ENCODE assay signal across 1 cellular context in the genomic region with DNA sequence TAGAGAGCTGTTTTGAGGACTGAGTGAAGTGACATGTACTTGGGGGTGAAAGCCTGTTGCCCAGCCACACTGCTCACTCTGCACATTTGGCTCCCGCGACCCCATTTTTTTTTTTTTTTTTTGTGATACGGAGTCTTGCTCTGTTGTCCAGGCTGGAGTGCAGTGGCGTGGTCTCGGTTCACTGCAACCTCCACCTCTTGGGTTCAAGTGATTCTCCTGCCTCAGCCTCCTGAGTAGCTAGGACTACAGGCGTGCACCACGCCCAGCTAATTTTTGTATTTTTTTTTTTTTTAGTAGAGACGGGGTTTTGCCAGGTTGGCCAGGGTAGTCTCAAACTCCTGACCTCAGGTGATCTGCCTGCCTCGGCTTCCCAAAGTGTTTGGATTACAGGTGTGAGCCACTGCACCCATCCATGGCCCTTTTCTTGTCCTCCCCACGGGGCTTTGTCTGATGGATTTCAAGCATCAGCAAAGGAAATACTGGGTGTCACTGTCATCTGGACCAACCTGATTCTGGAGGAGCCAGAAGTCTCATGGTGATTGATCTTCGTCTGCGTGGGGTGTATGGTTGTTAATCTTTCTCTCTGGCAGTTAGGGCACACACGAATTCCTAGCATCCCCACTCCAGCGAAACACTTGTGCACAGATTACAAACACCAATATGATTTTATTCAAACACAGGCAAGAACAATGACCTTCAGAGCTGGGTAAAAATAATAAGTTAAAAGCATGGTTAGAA.
A peak's percentile ranks its signal among the peaks of the same experiment; 100 is the strongest.
TF ChIP-seq lines count a peak whose summit lies in the region.

No MANE protein-coding gene starts in this region.

TF ChIP-seq in GM12878, 131 proteins besides CTCF, POLR2A, EP300 and RAD21:
- TF ChIP-seq KAT2A (conservative IDR thresholded peaks at IDR 0.05; ENCODE audit: control insufficient read depth, low read depth, low read length), result no peak
- no peak for TF ChIP-seq MYB (IDR thresholded peaks at IDR 0.05; ENCODE audit: borderline replicate concordance, low read depth, low read length)
- TF ChIP-seq ZNF274 (IDR thresholded peaks at IDR 0.05; ENCODE audit: insufficient read depth, insufficient read length), result no peak
- TF ChIP-seq, protein P1, sequence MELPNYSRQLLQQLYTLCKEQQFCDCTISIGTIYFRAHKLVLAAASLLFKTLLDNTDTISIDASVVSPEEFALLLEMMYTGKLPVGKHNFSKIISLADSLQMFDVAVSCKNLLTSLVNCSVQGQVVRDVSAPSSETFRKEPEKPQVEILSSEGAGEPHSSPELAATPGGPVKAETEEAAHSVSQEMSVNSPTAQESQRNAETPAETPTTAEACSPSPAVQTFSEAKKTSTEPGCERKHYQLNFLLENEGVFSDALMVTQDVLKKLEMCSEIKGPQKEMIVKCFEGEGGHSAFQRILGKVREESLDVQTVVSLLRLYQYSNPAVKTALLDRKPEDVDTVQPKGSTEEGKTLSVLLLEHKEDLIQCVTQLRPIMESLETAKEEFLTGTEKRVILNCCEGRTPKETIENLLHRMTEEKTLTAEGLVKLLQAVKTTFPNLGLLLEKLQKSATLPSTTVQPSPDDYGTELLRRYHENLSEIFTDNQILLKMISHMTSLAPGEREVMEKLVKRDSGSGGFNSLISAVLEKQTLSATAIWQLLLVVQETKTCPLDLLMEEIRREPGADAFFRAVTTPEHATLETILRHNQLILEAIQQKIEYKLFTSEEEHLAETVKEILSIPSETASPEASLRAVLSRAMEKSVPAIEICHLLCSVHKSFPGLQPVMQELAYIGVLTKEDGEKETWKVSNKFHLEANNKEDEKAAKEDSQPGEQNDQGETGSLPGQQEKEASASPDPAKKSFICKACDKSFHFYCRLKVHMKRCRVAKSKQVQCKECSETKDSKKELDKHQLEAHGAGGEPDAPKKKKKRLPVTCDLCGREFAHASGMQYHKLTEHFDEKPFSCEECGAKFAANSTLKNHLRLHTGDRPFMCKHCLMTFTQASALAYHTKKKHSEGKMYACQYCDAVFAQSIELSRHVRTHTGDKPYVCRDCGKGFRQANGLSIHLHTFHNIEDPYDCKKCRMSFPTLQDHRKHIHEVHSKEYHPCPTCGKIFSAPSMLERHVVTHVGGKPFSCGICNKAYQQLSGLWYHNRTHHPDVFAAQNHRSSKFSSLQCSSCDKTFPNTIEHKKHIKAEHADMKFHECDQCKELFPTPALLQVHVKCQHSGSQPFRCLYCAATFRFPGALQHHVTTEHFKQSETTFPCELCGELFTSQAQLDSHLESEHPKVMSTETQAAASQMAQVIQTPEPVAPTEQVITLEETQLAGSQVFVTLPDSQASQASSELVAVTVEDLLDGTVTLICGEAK (IDR thresholded peaks at IDR 0.05; ENCODE audit: borderline replicate concordance), result no peak
- no peak for TF ChIP-seq SPI1 (IDR thresholded peaks at IDR 0.05; ENCODE audit: borderline replicate concordance, insufficient read depth, low read depth, low read length)
- TF ChIP-seq SMARCA5 (IDR thresholded peaks at IDR 0.05), result no peak
- TF ChIP-seq MTA2 (IDR thresholded peaks at IDR 0.05; ENCODE audit: low read depth), result no peak
- no peak for TF ChIP-seq TCF3 (IDR thresholded peaks at IDR 0.05; ENCODE audit: borderline replicate concordance, insufficient read depth, low read depth, low read length)
- TF ChIP-seq, protein P2, sequence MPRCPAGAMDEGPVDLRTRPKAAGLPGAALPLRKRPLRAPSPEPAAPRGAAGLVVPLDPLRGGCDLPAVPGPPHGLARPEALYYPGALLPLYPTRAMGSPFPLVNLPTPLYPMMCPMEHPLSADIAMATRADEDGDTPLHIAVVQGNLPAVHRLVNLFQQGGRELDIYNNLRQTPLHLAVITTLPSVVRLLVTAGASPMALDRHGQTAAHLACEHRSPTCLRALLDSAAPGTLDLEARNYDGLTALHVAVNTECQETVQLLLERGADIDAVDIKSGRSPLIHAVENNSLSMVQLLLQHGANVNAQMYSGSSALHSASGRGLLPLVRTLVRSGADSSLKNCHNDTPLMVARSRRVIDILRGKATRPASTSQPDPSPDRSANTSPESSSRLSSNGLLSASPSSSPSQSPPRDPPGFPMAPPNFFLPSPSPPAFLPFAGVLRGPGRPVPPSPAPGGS (IDR thresholded peaks at IDR 0.05; ENCODE audit: borderline replicate concordance, insufficient read depth, low read depth, low read length, poor library complexity, severe bottlenecking), result no peak
- TF ChIP-seq, protein P3, sequence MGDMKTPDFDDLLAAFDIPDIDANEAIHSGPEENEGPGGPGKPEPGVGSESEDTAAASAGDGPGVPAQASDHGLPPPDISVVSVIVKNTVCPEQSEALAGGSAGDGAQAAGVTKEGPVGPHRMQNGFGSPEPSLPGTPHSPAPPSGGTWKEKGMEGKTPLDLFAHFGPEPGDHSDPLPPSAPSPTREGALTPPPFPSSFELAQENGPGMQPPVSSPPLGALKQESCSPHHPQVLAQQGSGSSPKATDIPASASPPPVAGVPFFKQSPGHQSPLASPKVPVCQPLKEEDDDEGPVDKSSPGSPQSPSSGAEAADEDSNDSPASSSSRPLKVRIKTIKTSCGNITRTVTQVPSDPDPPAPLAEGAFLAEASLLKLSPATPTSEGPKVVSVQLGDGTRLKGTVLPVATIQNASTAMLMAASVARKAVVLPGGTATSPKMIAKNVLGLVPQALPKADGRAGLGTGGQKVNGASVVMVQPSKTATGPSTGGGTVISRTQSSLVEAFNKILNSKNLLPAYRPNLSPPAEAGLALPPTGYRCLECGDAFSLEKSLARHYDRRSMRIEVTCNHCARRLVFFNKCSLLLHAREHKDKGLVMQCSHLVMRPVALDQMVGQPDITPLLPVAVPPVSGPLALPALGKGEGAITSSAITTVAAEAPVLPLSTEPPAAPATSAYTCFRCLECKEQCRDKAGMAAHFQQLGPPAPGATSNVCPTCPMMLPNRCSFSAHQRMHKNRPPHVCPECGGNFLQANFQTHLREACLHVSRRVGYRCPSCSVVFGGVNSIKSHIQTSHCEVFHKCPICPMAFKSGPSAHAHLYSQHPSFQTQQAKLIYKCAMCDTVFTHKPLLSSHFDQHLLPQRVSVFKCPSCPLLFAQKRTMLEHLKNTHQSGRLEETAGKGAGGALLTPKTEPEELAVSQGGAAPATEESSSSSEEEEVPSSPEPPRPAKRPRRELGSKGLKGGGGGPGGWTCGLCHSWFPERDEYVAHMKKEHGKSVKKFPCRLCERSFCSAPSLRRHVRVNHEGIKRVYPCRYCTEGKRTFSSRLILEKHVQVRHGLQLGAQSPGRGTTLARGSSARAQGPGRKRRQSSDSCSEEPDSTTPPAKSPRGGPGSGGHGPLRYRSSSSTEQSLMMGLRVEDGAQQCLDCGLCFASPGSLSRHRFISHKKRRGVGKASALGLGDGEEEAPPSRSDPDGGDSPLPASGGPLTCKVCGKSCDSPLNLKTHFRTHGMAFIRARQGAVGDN (IDR thresholded peaks at IDR 0.05), result no peak
- TF ChIP-seq STAT3 (IDR thresholded peaks at IDR 0.05; ENCODE audit: low read depth, low read length), result no peak
- TF ChIP-seq ZNF622 (IDR thresholded peaks at IDR 0.05), result no peak
- TF ChIP-seq, protein P4, sequence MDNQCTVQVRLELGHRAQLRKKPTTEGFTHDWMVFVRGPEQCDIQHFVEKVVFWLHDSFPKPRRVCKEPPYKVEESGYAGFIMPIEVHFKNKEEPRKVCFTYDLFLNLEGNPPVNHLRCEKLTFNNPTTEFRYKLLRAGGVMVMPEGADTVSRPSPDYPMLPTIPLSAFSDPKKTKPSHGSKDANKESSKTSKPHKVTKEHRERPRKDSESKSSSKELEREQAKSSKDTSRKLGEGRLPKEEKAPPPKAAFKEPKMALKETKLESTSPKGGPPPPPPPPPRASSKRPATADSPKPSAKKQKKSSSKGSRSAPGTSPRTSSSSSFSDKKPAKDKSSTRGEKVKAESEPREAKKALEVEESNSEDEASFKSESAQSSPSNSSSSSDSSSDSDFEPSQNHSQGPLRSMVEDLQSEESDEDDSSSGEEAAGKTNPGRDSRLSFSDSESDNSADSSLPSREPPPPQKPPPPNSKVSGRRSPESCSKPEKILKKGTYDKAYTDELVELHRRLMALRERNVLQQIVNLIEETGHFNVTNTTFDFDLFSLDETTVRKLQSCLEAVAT (IDR thresholded peaks at IDR 0.05), result peak; percentile 59; the same call in 1 of the 2 replicates
- no peak for TF ChIP-seq SP1 (IDR thresholded peaks at IDR 0.05; ENCODE audit: low read depth, low read length)
- TF ChIP-seq, protein P5, sequence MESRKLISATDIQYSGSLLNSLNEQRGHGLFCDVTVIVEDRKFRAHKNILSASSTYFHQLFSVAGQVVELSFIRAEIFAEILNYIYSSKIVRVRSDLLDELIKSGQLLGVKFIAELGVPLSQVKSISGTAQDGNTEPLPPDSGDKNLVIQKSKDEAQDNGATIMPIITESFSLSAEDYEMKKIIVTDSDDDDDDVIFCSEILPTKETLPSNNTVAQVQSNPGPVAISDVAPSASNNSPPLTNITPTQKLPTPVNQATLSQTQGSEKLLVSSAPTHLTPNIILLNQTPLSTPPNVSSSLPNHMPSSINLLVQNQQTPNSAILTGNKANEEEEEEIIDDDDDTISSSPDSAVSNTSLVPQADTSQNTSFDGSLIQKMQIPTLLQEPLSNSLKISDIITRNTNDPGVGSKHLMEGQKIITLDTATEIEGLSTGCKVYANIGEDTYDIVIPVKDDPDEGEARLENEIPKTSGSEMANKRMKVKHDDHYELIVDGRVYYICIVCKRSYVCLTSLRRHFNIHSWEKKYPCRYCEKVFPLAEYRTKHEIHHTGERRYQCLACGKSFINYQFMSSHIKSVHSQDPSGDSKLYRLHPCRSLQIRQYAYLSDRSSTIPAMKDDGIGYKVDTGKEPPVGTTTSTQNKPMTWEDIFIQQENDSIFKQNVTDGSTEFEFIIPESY (IDR thresholded peaks at IDR 0.05), result no peak
- TF ChIP-seq CREB1 (IDR thresholded peaks at IDR 0.05; ENCODE audit: low read depth), result no peak
- TF ChIP-seq ZBED1 (IDR thresholded peaks at IDR 0.05; ENCODE audit: borderline replicate concordance), result 0 out of 2 replicates have a peak, but pooled peaks have one; percentile 0
- no peak for TF ChIP-seq CHD2 (IDR thresholded peaks at IDR 0.05; ENCODE audit: borderline replicate concordance, low read depth, low read length)
- TF ChIP-seq SMC3 (IDR thresholded peaks at IDR 0.05; ENCODE audit: borderline replicate concordance, low read length), result no peak
- TF ChIP-seq, protein P6, sequence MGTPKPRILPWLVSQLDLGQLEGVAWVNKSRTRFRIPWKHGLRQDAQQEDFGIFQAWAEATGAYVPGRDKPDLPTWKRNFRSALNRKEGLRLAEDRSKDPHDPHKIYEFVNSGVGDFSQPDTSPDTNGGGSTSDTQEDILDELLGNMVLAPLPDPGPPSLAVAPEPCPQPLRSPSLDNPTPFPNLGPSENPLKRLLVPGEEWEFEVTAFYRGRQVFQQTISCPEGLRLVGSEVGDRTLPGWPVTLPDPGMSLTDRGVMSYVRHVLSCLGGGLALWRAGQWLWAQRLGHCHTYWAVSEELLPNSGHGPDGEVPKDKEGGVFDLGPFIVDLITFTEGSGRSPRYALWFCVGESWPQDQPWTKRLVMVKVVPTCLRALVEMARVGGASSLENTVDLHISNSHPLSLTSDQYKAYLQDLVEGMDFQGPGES (IDR thresholded peaks at IDR 0.05), result no peak
- TF ChIP-seq YY1 (IDR thresholded peaks at IDR 0.05; ENCODE audit: low read depth, low read length), result no peak
- TF ChIP-seq, protein P7, sequence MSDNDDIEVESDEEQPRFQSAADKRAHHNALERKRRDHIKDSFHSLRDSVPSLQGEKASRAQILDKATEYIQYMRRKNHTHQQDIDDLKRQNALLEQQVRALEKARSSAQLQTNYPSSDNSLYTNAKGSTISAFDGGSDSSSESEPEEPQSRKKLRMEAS (IDR thresholded peaks at IDR 0.05; ENCODE audit: low read depth, low read length), result no peak
- TF ChIP-seq, protein P8, sequence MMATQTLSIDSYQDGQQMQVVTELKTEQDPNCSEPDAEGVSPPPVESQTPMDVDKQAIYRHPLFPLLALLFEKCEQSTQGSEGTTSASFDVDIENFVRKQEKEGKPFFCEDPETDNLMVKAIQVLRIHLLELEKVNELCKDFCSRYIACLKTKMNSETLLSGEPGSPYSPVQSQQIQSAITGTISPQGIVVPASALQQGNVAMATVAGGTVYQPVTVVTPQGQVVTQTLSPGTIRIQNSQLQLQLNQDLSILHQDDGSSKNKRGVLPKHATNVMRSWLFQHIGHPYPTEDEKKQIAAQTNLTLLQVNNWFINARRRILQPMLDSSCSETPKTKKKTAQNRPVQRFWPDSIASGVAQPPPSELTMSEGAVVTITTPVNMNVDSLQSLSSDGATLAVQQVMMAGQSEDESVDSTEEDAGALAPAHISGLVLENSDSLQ (IDR thresholded peaks at IDR 0.05), result peak; percentile 26; the same call in 1 of the 2 replicates
- TF ChIP-seq, protein P9, sequence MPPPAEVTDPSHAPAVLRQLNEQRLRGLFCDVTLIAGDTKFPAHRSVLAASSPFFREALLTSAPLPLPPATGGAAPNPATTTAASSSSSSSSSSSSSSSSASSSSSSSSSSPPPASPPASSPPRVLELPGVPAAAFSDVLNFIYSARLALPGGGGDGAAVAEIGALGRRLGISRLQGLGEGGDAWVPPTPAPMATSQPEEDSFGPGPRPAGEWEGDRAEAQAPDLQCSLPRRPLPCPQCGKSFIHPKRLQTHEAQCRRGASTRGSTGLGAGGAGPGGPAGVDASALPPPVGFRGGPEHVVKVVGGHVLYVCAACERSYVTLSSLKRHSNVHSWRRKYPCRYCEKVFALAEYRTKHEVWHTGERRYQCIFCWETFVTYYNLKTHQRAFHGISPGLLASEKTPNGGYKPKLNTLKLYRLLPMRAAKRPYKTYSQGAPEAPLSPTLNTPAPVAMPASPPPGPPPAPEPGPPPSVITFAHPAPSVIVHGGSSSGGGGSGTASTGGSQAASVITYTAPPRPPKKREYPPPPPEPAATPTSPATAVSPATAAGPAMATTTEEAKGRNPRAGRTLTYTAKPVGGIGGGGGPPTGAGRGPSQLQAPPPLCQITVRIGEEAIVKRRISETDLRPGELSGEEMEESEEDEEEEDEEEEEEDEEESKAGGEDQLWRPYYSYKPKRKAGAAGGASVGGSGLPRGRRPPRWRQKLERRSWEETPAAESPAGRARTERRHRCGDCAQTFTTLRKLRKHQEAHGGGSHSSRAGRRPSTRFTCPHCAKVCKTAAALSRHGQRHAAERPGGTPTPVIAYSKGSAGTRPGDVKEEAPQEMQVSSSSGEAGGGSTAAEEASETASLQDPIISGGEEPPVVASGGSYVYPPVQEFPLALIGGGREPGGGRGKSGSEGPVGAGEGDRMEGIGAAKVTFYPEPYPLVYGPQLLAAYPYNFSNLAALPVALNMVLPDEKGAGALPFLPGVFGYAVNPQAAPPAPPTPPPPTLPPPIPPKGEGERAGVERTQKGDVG (CRISPR knock-in tag; IDR thresholded peaks at IDR 0.05), result no peak
- TF ChIP-seq ZNF384 (IDR thresholded peaks at IDR 0.05; ENCODE audit: borderline replicate concordance, low read depth, low read length), result peak; percentile 44; the same call in 1 of the 2 replicates
- TF ChIP-seq CREM (IDR thresholded peaks at IDR 0.05; ENCODE audit: low read depth), result no peak
